Comparison of ENCODE assay signal across 1 cellular context in the genomic region with DNA sequence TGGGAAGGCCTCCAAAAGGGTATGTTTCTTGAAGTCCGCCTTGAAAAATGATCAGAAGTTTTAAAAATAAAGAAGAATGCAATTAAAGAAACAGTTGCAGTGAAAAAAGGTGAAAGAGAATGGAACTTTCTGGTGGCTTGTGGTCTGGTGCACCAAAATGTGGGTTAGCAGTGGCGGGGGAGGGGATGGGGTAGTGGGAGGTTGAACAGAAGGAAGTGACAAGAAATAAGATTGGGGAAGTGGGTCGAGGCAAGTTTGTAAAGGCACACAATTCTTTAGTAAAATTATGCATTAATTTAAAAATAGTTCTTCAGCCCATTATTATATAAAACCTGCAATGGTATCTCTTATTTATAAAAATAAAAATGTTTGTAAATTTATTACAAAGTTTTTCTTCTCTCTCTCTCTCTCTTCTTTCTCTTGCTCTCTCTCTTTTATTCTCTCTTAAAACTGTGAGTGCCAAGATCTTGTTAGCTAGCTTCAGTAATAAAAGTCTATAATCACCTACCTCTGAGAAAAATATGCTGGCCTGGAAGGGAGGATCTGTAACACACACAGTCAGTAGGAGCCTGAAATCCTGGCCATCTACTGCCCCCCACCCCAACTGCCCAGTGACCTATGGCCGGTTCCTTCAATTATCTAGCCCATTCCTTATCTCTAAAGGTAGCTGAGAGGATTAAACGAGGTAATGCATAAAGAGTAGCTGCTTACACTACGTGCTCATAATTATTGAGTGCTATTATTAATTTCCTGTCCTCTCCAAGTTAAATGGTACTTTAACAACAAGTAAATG.
A peak's percentile ranks its signal among the peaks of the same experiment; 100 is the strongest.
TF ChIP-seq lines count a peak whose summit lies in the region.

No MANE protein-coding gene starts in this region.

TF ChIP-seq in GM12878, 131 proteins besides CTCF, POLR2A, EP300 and RAD21 (continued from another document):
- TF ChIP-seq, protein P1, sequence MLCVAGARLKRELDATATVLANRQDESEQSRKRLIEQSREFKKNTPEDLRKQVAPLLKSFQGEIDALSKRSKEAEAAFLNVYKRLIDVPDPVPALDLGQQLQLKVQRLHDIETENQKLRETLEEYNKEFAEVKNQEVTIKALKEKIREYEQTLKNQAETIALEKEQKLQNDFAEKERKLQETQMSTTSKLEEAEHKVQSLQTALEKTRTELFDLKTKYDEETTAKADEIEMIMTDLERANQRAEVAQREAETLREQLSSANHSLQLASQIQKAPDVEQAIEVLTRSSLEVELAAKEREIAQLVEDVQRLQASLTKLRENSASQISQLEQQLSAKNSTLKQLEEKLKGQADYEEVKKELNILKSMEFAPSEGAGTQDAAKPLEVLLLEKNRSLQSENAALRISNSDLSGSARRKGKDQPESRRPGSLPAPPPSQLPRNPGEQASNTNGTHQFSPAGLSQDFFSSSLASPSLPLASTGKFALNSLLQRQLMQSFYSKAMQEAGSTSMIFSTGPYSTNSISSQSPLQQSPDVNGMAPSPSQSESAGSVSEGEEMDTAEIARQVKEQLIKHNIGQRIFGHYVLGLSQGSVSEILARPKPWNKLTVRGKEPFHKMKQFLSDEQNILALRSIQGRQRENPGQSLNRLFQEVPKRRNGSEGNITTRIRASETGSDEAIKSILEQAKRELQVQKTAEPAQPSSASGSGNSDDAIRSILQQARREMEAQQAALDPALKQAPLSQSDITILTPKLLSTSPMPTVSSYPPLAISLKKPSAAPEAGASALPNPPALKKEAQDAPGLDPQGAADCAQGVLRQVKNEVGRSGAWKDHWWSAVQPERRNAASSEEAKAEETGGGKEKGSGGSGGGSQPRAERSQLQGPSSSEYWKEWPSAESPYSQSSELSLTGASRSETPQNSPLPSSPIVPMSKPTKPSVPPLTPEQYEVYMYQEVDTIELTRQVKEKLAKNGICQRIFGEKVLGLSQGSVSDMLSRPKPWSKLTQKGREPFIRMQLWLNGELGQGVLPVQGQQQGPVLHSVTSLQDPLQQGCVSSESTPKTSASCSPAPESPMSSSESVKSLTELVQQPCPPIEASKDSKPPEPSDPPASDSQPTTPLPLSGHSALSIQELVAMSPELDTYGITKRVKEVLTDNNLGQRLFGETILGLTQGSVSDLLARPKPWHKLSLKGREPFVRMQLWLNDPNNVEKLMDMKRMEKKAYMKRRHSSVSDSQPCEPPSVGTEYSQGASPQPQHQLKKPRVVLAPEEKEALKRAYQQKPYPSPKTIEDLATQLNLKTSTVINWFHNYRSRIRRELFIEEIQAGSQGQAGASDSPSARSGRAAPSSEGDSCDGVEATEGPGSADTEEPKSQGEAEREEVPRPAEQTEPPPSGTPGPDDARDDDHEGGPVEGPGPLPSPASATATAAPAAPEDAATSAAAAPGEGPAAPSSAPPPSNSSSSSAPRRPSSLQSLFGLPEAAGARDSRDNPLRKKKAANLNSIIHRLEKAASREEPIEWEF (IDR thresholded peaks at IDR 0.05; ENCODE audit: insufficient replicate concordance, low read depth, low read length) = no peak
- TF ChIP-seq CREM (IDR thresholded peaks at IDR 0.05; ENCODE audit: low read depth) = peak; percentile 51; the same call in 1 of the 2 replicates
- TF ChIP-seq, protein P2, sequence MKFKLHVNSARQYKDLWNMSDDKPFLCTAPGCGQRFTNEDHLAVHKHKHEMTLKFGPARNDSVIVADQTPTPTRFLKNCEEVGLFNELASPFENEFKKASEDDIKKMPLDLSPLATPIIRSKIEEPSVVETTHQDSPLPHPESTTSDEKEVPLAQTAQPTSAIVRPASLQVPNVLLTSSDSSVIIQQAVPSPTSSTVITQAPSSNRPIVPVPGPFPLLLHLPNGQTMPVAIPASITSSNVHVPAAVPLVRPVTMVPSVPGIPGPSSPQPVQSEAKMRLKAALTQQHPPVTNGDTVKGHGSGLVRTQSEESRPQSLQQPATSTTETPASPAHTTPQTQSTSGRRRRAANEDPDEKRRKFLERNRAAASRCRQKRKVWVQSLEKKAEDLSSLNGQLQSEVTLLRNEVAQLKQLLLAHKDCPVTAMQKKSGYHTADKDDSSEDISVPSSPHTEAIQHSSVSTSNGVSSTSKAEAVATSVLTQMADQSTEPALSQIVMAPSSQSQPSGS (IDR thresholded peaks at IDR 0.05; ENCODE audit: low read length) = peak; percentile 65; the same call in 1 of the 2 replicates
